ENCODE assay signal across 16 cellular contexts in genomic region chr7:47290867-47291266, GRCh38.
DNase-seq lines count a peak whose midpoint lies in the region; ATAC-seq, FAIRE-seq and TF ChIP-seq lines count a peak whose summit lies in the region.
"Had no signal": no experiment of that assay in that cellular context is flagged by ENCODE, and none has a peak within 500 bp of the region (broad histone marks: within the 10 kb centered on the region; RNA-seq: fewer than 3 reads in every experiment).

No MANE protein-coding gene starts in this region.

- H3K4me1 ChIP-seq in PC-3 (ENCODE audit: insufficient read depth, low read length), result peaks cover 39% of the 10 kb centered on the region
- H3K4me1 ChIP-seq in endothelial cell of umbilical vein (ENCODE audit: control insufficient read depth, extremely low read depth, insufficient read depth, low read length), result peaks cover 20% of the 10 kb centered on the region
- H3K4me1 ChIP-seq in skeletal muscle tissue (ENCODE audit: control insufficient read depth in 3 of 3, insufficient read depth in 3 of 3, low read length in 3 of 3), result peaks cover 23 to 41% (median 24%) of the 10 kb centered on the region in 3 donors

- TF ChIP-seq CTCF in PC-3 (conservative IDR thresholded peaks at IDR 0.05; ENCODE audit: low read depth, low read length) (no peak), endothelial cell of umbilical vein (IDR thresholded peaks at IDR 0.05; ENCODE audit: extremely low read depth in 1 of 2, insufficient read depth in 1 of 2, low read depth in 1 of 2, low read length in 2 of 2) (no peak)

- H2AFZ ChIP-seq in PC-3 (ENCODE audit: low read length) (no peak overlapping the region), endothelial cell of umbilical vein (ENCODE audit: low read depth, low read length) (no peak overlapping the region)

- H3K4me1 Mint-ChIP-seq in activated CD4-positive, alpha-beta T cell treated with anti-CD3 and anti-CD28 coated beads for 36 hours, result peaks cover 16% of the 10 kb centered on the region
- H3K4me1 Mint-ChIP-seq: activated naive CD4-positive, alpha-beta T cell treated with anti-CD3 and anti-CD28 coated beads, Interleukin-2, amount 50 U/mL, for 24 hours; CD8-positive, alpha-beta memory T cell had no signal

- dilution Hi-C loops in endothelial cell of umbilical vein (cut with MboI; ENCODE audit: extremely low pct_ligation_motif_present, low sequenced_read_pairs), result no loop called here

- H3K4me2 ChIP-seq in PC-3 (ENCODE audit: low read length) (peak overlapping the region; percentile 66), endothelial cell of umbilical vein (ENCODE audit: insufficient read depth, low read length) (no peak overlapping the region)

- no peak for FAIRE-seq in endothelial cell of umbilical vein (lab: Jason Lieb, UNC)
- FAIRE-seq: kidney had no signal

- H3K9ac ChIP-seq in PC-3 (ENCODE audit: low read length) (no peak overlapping the region), endothelial cell of umbilical vein (replicated peaks; ENCODE audit: extremely low read depth, insufficient read depth, low read length) (no peak overlapping the region), skeletal muscle tissue (ENCODE audit: low read depth in 1 of 3, low read length in 3 of 3) (peak overlapping the region in 1 of 3 donors; percentile 5)

- peaks cover 9% of the 10 kb centered on the region for H3F3A ChIP-seq in PC-3 (ENCODE audit: low read length, unreplicated experiment)

- no peak for TF ChIP-seq POLR2A in endothelial cell of umbilical vein (IDR thresholded peaks at IDR 0.05; ENCODE audit: low read depth, low read length)

- CTCF ChIA-PET in activated CD4-positive, alpha-beta T cell treated with anti-CD3 and anti-CD28 coated beads for 36 hours (lab: Charles Lee), result interaction anchor here (0.6 to 0.9 kb wide), 2 partner anchors 13 to 33 kb away, joined by 3 to 4 read pairs; no protein-coding TSS in a partner anchor
- CTCF ChIA-PET in PC-3 (lab: Charles Lee), result interaction anchor here (2.8 kb wide), 1 partner anchor 25 kb away, joined by 10 read pairs; no protein-coding TSS in a partner anchor
- CTCF ChIA-PET in endothelial cell of umbilical vein (lab: Charles Lee), result interaction anchor here (4.2 kb wide), 1 partner anchor 25 kb away, joined by 25 read pairs; no protein-coding TSS in a partner anchor

- H3K36me3 Mint-ChIP-seq in activated CD4-positive, alpha-beta T cell treated with anti-CD3 and anti-CD28 coated beads for 36 hours (ENCODE audit: low read depth), result no peaks in the 10 kb centered on the region
- H3K36me3 Mint-ChIP-seq: activated naive CD4-positive, alpha-beta T cell treated with anti-CD3 and anti-CD28 coated beads, Interleukin-2, amount 50 U/mL, for 24 hours; CD8-positive, alpha-beta memory T cell had no signal

- H3K27me3 ChIP-seq in PC-3 (ENCODE audit: low read length) (no peaks in the 10 kb centered on the region), endothelial cell of umbilical vein (ENCODE audit: control insufficient read depth in 2 of 2, insufficient read depth in 2 of 2, low read length in 2 of 2) (no peaks in the 10 kb centered on the region), skeletal muscle tissue (ENCODE audit: control insufficient read depth in 3 of 3, insufficient read depth in 3 of 3, low read length in 3 of 3) (no peaks in the 10 kb centered on the region)

- H3K36me3 ChIP-seq in PC-3 (ENCODE audit: low read depth, low read length), result peaks cover 68% of the 10 kb centered on the region
- peaks cover 0 to 4% of the 10 kb centered on the region in 2 experiments for H3K36me3 ChIP-seq in endothelial cell of umbilical vein (ENCODE audit: control insufficient read depth in 2 of 2, extremely low read depth in 1 of 2, insufficient read depth in 2 of 2, low read length in 2 of 2)
- H3K36me3 ChIP-seq in skeletal muscle tissue (ENCODE audit: control insufficient read depth in 3 of 3, insufficient read depth in 3 of 3, low read length in 3 of 3), result peaks cover 11 to 22% (median 16%) of the 10 kb centered on the region in 3 donors

- H3K27ac ChIP-seq in PC-3 (ENCODE audit: low read length) (peak overlapping the region; percentile 92), endothelial cell of umbilical vein (ENCODE audit: insufficient read depth, low read depth, low read length) (peak overlapping the region; percentile 90), skeletal muscle tissue (ENCODE audit: low read depth, low read length) (peak overlapping the region; percentile 46)

- no peaks in the 10 kb centered on the region for H4K20me1 ChIP-seq in PC-3 (ENCODE audit: low read length)
- no peaks in the 10 kb centered on the region for H4K20me1 ChIP-seq in endothelial cell of umbilical vein (replicated peaks; ENCODE audit: control insufficient read depth, extremely low read depth, insufficient read depth, low read length)

- H3K4me3 ChIP-seq in PC-3 (ENCODE audit: low read length) (0 out of 2 replicates have a peak overlapping the region, but pooled peaks have one; percentile 5), endothelial cell of umbilical vein (replicated peaks in 1 of 3; ENCODE audit: insufficient read depth in 1 of 3, low read depth in 1 of 3, low read length in 3 of 3) (no peak overlapping the region), skeletal muscle tissue (ENCODE audit: low read length in 3 of 3) (no peak overlapping the region)

- H3K79me2 ChIP-seq in PC-3 (ENCODE audit: low read length) (no peaks in the 10 kb centered on the region), endothelial cell of umbilical vein (ENCODE audit: control insufficient read depth, insufficient read depth, low read length) (no peaks in the 10 kb centered on the region)

- H3K4me3 Mint-ChIP-seq in activated CD4-positive, alpha-beta T cell treated with anti-CD3 and anti-CD28 coated beads for 36 hours, result no peak overlapping the region
- H3K4me3 Mint-ChIP-seq: activated naive CD4-positive, alpha-beta T cell treated with anti-CD3 and anti-CD28 coated beads, Interleukin-2, amount 50 U/mL, for 24 hours; CD8-positive, alpha-beta memory T cell had no signal

- peak overlapping the region; percentile 64 for H3K27ac Mint-ChIP-seq in activated CD4-positive, alpha-beta T cell treated with anti-CD3 and anti-CD28 coated beads for 36 hours
- H3K27ac Mint-ChIP-seq: activated naive CD4-positive, alpha-beta T cell treated with anti-CD3 and anti-CD28 coated beads, Interleukin-2, amount 50 U/mL, for 24 hours; CD8-positive, alpha-beta memory T cell had no signal

- H3K27me3 Mint-ChIP-seq in activated CD4-positive, alpha-beta T cell treated with anti-CD3 and anti-CD28 coated beads for 36 hours, result no peaks in the 10 kb centered on the region
- H3K27me3 Mint-ChIP-seq: activated naive CD4-positive, alpha-beta T cell treated with anti-CD3 and anti-CD28 coated beads, Interleukin-2, amount 50 U/mL, for 24 hours; CD8-positive, alpha-beta memory T cell had no signal

- no peaks in the 10 kb centered on the region for H3K9me1 ChIP-seq in endothelial cell of umbilical vein (replicated peaks; ENCODE audit: control insufficient read depth, extremely low read depth, insufficient read depth, low read length)

- DNase-seq in activated CD4-positive, alpha-beta T cell treated with anti-CD3 and anti-CD28 coated beads for 36 hours, result no peak
- no peak for DNase-seq in activated CD4-positive, alpha-beta T cell treated with anti-CD3 and anti-CD28 coated beads for 1 hour
- DNase-seq in PC-3 (peak; percentile 18), endothelial cell of umbilical vein (ENCODE audit: low read depth, low spot score) (no peak), activated gamma-delta T cell treated with Interleukin-2 at 50 U/mL for 16 hours (no peak), DMS114 treated with DMSO at 0.1 percent for 48 hours (lab: John Stamatoyannopoulos, UW; ENCODE audit: unreplicated experiment) (no peak)
- DNase-seq: activated CD8-positive, alpha-beta memory T cell treated with anti-CD3 and anti-CD28 coated beads for 24 hours; CD8-positive, alpha-beta memory T cell; Karpas-422; NCI-H1436 treated with DMSO at 0.1 percent for 48 hours; NCI-H510A treated with DMSO at 0.1 percent for 48 hours; posterior cingulate gyrus had no signal

- no peaks in the 10 kb centered on the region for H3K9me3 Mint-ChIP-seq in activated CD4-positive, alpha-beta T cell treated with anti-CD3 and anti-CD28 coated beads for 36 hours (ENCODE audit: low read depth)
- H3K9me3 Mint-ChIP-seq: activated naive CD4-positive, alpha-beta T cell treated with anti-CD3 and anti-CD28 coated beads, Interleukin-2, amount 50 U/mL, for 24 hours had no signal

- peak; percentile 38 for ATAC-seq in activated CD4-positive, alpha-beta T cell treated with anti-CD3 and anti-CD28 coated beads for 36 hours
- no peak for ATAC-seq in PC-3
- no peak for ATAC-seq in HG02981 (IDR thresholded peaks at IDR 0.05; ENCODE audit: unreplicated experiment)

- H3K9me3 ChIP-seq in PC-3 (ENCODE audit: low read length), result no peaks in the 10 kb centered on the region
- H3K9me3 ChIP-seq in endothelial cell of umbilical vein (replicated peaks; ENCODE audit: control insufficient read depth, insufficient read depth, low read length), result no peaks in the 10 kb centered on the region
- H3K9me3 ChIP-seq in skeletal muscle tissue (ENCODE audit: control insufficient read depth in 3 of 3, low read length in 3 of 3), result no peaks in the 10 kb centered on the region

- H3K9me2 ChIP-seq in PC-3 (replicated peaks; ENCODE audit: low read length), result no peaks in the 10 kb centered on the region

- BruUV-seq in PC-3 (replicated peaks; lab: Mats Ljungman, UMichigan), result no TSS peak
- no TSS peak for BruUV-seq in endothelial cell of umbilical vein (replicated peaks; lab: Mats Ljungman, UMichigan)

- intact Hi-C loops in activated CD4-positive, alpha-beta T cell treated with anti-CD3 and anti-CD28 coated beads for 36 hours (cut with DNase I, micrococcal nuclease), result loop anchor here (1.0 to 5.0 kb wide), 4 partner anchors 20 to 191 kb away; no protein-coding TSS in a partner anchor
- intact Hi-C loops in PC-3 (cut with micrococcal nuclease) (no loop called here), endothelial cell of umbilical vein (cut with micrococcal nuclease) (no loop called here)

- POLR2A ChIA-PET in activated CD4-positive, alpha-beta T cell treated with anti-CD3 and anti-CD28 coated beads for 36 hours (lab: Charles Lee), result no interaction called here
- POLR2A ChIA-PET in PC-3 (lab: Charles Lee; ENCODE audit: unreplicated experiment), result no interaction called here
- POLR2A ChIA-PET in endothelial cell of umbilical vein (lab: Charles Lee), result no interaction called here

TF ChIP-seq in endothelial cell of umbilical vein, 7 proteins besides CTCF, POLR2A, EP300 and RAD21 (continues in another document):
- no peak for TF ChIP-seq MAX (IDR thresholded peaks at IDR 0.05; ENCODE audit: insufficient read depth, insufficient read length)
- TF ChIP-seq GATA2 (IDR thresholded peaks at IDR 0.05; ENCODE audit: insufficient read depth, insufficient read length, low read depth, low read length), result no peak
- no peak for TF ChIP-seq JUN (IDR thresholded peaks at IDR 0.05; ENCODE audit: borderline replicate concordance, insufficient read depth, insufficient read length, low read depth)
- TF ChIP-seq POLR2AphosphoS5 (IDR thresholded peaks at IDR 0.05; ENCODE audit: insufficient read depth, low read depth, low read length), result no peak
- TF ChIP-seq MYC (IDR thresholded peaks at IDR 0.05; ENCODE audit: low read depth, low read length), result no peak

Comparison
In these comparisons a context has a peak if more than half of its experiments do, and no peak if none do; other contexts are left out.
1. intact Hi-C loops: an anchor here in activated CD4-positive, alpha-beta T cell treated with anti-CD3 and anti-CD28 coated beads for 36 hours (1.0 to 5.0 kb wide); none called in PC-3 and endothelial cell of umbilical vein.